Comparison of ENCODE assay signal across 1 cellular context in the genomic region with DNA sequence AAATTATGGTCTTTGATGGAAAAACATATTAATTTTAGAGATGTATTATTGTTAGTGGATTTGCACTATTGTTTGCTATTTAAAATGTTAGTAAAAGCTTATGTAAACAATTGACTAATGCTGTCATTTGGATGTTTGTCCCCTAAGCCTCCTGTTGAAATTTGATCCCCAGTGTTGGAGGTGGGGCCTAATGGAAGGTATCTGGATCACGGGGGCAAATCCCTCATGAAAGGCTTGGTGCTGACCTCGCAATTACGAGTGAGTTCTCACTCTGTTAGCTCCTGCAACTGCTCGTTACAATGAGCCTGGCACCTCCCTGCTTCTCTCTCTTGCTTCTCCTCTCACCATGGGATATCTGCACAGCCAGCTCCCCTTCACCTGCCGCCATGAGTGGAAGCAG.
TF ChIP-seq lines count a peak whose summit lies in the region.

No MANE protein-coding gene starts in this region.

TF ChIP-seq in H1, 55 proteins besides CTCF, POLR2A, EP300 and RAD21:
- TF ChIP-seq SIX5 (IDR thresholded peaks at IDR 0.05; ENCODE audit: low read depth, low read length) (peak; percentile 21; the same call in 1 of the 2 replicates), CHD7 (IDR thresholded peaks at IDR 0.05; ENCODE audit: insufficient replicate concordance, low read length) (no peak), RFX5 (IDR thresholded peaks at IDR 0.05; ENCODE audit: borderline replicate concordance, low read depth, low read length) (no peak), USF2 (IDR thresholded peaks at IDR 0.05; ENCODE audit: low read length) (peak; percentile 17; the same call in 1 of the 2 replicates), HDAC6 (IDR thresholded peaks at IDR 0.05; ENCODE audit: low read depth, low read length) (no peak), TBP (IDR thresholded peaks at IDR 0.05; ENCODE audit: low read depth, low read length) (no peak), ATF3 (IDR thresholded peaks at IDR 0.05; ENCODE audit: insufficient read depth, low read depth, low read length) (no peak), CEBPB (IDR thresholded peaks at IDR 0.05; ENCODE audit: low read depth, low read length) (no peak), SP1 (IDR thresholded peaks at IDR 0.05; ENCODE audit: low read depth, low read length) (no peak), KDM4A (IDR thresholded peaks at IDR 0.05; ENCODE audit: low read depth, low read length, severe bottlenecking) (peak; percentile 28), SIN3A (conservative IDR thresholded peaks at IDR 0.05 in 1 of 2, IDR thresholded peaks at IDR 0.05 in 1 of 2; ENCODE audit: low read depth in 1 of 2, low read length in 2 of 2) (no peak)
- TF ChIP-seq, protein P1, sequence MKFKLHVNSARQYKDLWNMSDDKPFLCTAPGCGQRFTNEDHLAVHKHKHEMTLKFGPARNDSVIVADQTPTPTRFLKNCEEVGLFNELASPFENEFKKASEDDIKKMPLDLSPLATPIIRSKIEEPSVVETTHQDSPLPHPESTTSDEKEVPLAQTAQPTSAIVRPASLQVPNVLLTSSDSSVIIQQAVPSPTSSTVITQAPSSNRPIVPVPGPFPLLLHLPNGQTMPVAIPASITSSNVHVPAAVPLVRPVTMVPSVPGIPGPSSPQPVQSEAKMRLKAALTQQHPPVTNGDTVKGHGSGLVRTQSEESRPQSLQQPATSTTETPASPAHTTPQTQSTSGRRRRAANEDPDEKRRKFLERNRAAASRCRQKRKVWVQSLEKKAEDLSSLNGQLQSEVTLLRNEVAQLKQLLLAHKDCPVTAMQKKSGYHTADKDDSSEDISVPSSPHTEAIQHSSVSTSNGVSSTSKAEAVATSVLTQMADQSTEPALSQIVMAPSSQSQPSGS (IDR thresholded peaks at IDR 0.05; ENCODE audit: low read length) = no peak
